In the genomic region with DNA sequence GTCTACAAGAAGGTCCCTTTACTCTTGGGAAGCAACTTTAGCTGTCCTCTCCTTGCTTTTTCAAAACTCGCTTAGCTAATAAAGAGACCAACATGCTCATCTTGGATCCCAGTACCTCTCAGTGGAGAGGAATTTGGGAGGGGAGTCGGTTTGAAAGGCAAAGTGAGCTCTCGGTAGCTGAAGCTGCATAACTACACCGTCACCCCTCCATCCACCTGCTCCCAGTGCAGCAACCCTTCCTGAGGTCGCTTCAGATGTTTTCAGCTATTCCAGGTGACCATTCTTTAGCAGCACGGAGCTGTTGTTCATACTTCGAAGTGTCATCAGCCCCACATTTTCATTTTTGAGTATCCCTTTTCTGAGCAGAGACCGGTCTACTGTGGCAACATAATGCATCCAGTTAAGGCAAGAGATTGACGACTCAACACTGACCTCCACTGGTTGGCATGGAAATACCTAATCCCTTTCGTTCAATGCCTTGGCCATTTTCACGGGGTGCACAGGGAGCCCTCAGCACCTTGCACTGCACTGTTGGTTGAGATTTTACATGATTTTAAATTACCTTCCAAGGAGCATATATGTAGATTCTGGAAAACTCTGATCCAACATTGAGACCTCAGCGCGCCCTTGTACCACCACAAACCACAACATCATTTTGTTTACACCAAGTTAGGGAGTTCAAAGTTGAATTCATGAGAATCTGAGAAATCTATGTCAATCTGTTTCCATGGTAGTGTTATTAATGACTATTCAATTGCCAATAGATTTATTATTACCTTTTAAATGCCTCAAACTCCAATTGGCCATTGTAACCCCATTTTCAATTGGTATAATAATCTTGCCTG, we compare ENCODE assay signal across 8 cellular contexts. TPM values are rescaled to one million over a fixed set of nuclear protein-coding genes. Genes with fewer than 3 reads are reported as not detected.
DNase-seq lines count a peak whose midpoint lies in the region; ATAC-seq, FAIRE-seq and TF ChIP-seq lines count a peak whose summit lies in the region.

No MANE protein-coding gene starts in this region.

- DNase-seq in AG04450 (ENCODE audit: low read depth, low spot score) (peak; percentile 37), NCI-H2107 treated with DMSO at 0.1 percent for 48 hours (lab: John Stamatoyannopoulos, UW; ENCODE audit: unreplicated experiment) (peak; percentile 89), kidney (no peak)
- DNase-seq in activated CD4-positive, CD25-positive, alpha-beta regulatory T cell (lab: John Stamatoyannopoulos, UW), result peak; percentile 17 to 42 (median 29)
- DNase-seq in central memory CD4-positive, alpha-beta T cell, result peak; percentile 48
- DNase-seq in stimulated activated CD4-positive, alpha-beta T cell treated with anti-CD3 and anti-CD28 coated beads, Interleukin-2, amount 100 ng/mL, for 24 hours, result peak; percentile 57 to 72

- CTCF ChIA-PET in AG04450 (lab: Charles Lee), result interaction anchor here (0.6 to 2.4 kb wide), 22 partner anchors 9 to 1131 kb away, joined by 3 to 30 read pairs (median 4); a partner anchor contains a TSS

- TF ChIP-seq CTCF in AG04450 (IDR thresholded peaks at IDR 0.05; ENCODE audit: low read depth, low read length) (peak; percentile 85), kidney (IDR thresholded peaks at IDR 0.05; ENCODE audit: borderline replicate concordance, extremely low read depth, insufficient read depth) (peak; percentile 88)

- no peaks in the 10 kb centered on the region for H3K27me3 ChIP-seq in AG04450 (ENCODE audit: control insufficient read depth, insufficient read depth, low read length)

- POLR2A ChIA-PET in AG04450 (lab: Yijun Ruan, JAX), result interaction anchor here (0.6 kb wide), 1 partner anchor 444 kb away, joined by 3 read pairs; no protein-coding TSS in a partner anchor

- H3K4me3 ChIP-seq in AG04450 (ENCODE audit: low read depth, low read length) (no peak overlapping the region), kidney (ENCODE audit: low read length in 2 of 2) (peak overlapping the region; percentile 23 to 48)

- H3K9me3 ChIP-seq in AG04450 (ENCODE audit: control insufficient read depth, insufficient read depth, low read length) (0 out of 2 replicates have a peak, but pooled peaks cover 2% of the 10 kb centered on the region), kidney (ENCODE audit: control insufficient read depth in 1 of 2, low read length in 2 of 2) (peaks cover 0 to 4% of the 10 kb centered on the region in 2 donors)

- no peak overlapping the region for H3K9ac ChIP-seq in kidney (ENCODE audit: low read length in 2 of 2)

- FAIRE-seq in kidney (lab: Jason Lieb, UNC), result peak; percentile 23

- intact Hi-C loops in kidney (cut with DNase I), result no loop called here

- H3K4me1 ChIP-seq in kidney (ENCODE audit: control insufficient read depth in 1 of 2, insufficient read depth in 1 of 2, low read depth in 1 of 2, low read length in 2 of 2), result peaks cover 3 to 4% of the 10 kb centered on the region in 2 donors

- H3K27ac ChIP-seq in AG04450 (ENCODE audit: low read depth, low read length) (no peak overlapping the region), kidney (ENCODE audit: low read depth in 2 of 2, low read length in 2 of 2) (no peak overlapping the region)

- peak; percentile 71 for ATAC-seq in GM18861 (IDR thresholded peaks at IDR 0.05; ENCODE audit: unreplicated experiment)
- peak; percentile 86 for ATAC-seq in HG03103 (IDR thresholded peaks at IDR 0.05; ENCODE audit: low read depth, unreplicated experiment)

- H3K36me3 ChIP-seq in kidney (ENCODE audit: control insufficient read depth in 1 of 2, insufficient read depth in 2 of 2, low read length in 2 of 2), result no peaks in the 10 kb centered on the region

RNA-seq across cellular contexts. Expression of a gene that starts 42.2 kb away (rescaled TPM):
- polyA plus RNA-seq in AG04450 (2011; rRNA removed) (not detected in 2 replicates), kidney (ENCODE audit: insufficient read depth, low read depth, low replicate concordance) (0.75 TPM)
- polyA minus RNA-seq in AG04450 (2011; rRNA and poly(A)+ RNA removed), result not detected in 2 replicates
- total RNA-seq in kidney, result 0.28 TPM
